8 cellular contexts compared by ENCODE assay signal in the genomic region with DNA sequence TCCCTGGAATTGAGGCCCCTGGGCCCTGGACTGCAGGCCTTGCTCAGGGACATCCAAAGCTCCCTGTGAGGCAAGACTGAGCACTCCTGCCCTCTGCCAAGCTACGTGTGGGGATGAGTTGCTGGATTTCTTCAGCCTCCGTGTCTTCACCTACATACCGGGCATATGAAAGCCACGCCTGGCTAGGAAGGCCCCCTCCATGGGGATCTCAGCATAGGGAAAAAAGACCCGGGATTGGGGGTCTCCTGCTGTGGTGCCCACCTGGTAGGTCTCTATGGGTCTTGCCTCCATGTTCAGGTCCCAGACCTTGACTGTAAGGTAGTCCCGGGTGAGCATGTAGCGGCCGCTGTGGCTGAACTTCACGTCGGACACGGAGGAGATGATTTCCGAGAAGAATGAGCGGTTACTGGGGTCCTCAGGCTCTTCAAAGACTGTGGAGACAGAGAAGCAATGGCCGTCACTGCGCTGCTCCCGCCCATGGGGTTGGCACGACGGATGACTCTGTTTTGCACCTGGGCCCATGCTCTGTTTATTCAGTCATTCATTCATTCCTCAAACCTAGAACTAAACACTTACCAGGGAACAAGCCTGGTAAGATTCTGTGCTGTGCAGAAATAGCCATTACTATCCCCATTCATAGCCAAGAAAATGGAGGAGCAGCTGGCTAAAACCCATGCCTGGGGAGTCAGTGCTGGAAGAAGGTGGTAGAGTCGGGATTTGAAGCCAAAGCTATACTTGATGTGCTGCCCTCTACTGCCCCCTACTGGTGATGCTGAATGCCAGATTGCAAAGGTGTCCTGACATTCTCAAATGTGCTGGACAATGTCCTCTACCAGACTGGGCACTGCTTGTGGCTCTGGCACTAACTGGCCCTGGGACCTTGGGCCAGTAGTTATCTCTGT.
A peak's percentile ranks its signal among the peaks of the same experiment; 100 is the strongest.
DNase-seq lines count a peak whose midpoint lies in the region; ATAC-seq and TF ChIP-seq lines count a peak whose summit lies in the region.

No MANE protein-coding gene starts in this region.

- H3K27ac Mint-ChIP-seq in CD14-positive monocyte = no peak overlapping the region

- peaks cover 8% of the 10 kb centered on the region for H3K4me1 Mint-ChIP-seq in CD14-positive monocyte

- no peak overlapping the region for H3K4me3 Mint-ChIP-seq in CD14-positive monocyte

- TF ChIP-seq CTCF in CD14-positive monocyte (IDR thresholded peaks at IDR 0.05) (peak; percentile 71), GM12864 (IDR thresholded peaks at IDR 0.05; ENCODE audit: low read depth, low read length, missing control alignments) (peak; percentile 82)

- peaks cover 3 to 26% (median 12%) of the 10 kb centered on the region in 7 donors for H3K9me3 Mint-ChIP-seq in CD14-positive monocyte

- H3K27me3 Mint-ChIP-seq in CD14-positive monocyte (ENCODE audit: low read depth in 3 of 3) = peaks cover 13 to 24% (median 22%) of the 10 kb centered on the region in 3 donors

- ATAC-seq in HG03432 (IDR thresholded peaks at IDR 0.05; ENCODE audit: unreplicated experiment) (no peak), HG03045 (IDR thresholded peaks at IDR 0.05; ENCODE audit: unreplicated experiment) (no peak), HG02870 (IDR thresholded peaks at IDR 0.05; ENCODE audit: unreplicated experiment) (no peak)

- H3K4me3 ChIP-seq in GM12864 (ENCODE audit: low read depth, low read length) = no peak overlapping the region

- no peaks in the 10 kb centered on the region for H3K36me3 Mint-ChIP-seq in CD14-positive monocyte

- intact Hi-C loops in CD14-positive monocyte (cut with micrococcal nuclease) = no loop called here

- DNase-seq in CD14-positive monocyte (ENCODE audit: low spot score) = no peak
- DNase-seq in GM12864 (ENCODE audit: low read depth) = no peak
- DNase-seq in SK-MEL-5 (ENCODE audit: low read depth, low spot score) = peak; percentile 59
- peak; percentile 25 for DNase-seq in iris pigment epithelial cell (ENCODE audit: low read depth)
- DNase-seq in epidermal melanocyte (ENCODE audit: insufficient read length, low spot score) = no peak

- in situ Hi-C loops in SK-MEL-5 (cut with HindIII; ENCODE audit: low pct_unique_long_range_greater_than_20kb, low sequenced_read_pairs) = no loop called here

Comparison
In these comparisons a context has a peak if more than half of its experiments do, and no peak if none do; other contexts are left out.
1. DNase-seq: peak in SK-MEL-5 (single experiment) and iris pigment epithelial cell (single experiment); none in CD14-positive monocyte (single experiment), GM12864 (single experiment) and epidermal melanocyte (single experiment).